Comparison of ENCODE assay signal across 9 cellular contexts in the genomic region with DNA sequence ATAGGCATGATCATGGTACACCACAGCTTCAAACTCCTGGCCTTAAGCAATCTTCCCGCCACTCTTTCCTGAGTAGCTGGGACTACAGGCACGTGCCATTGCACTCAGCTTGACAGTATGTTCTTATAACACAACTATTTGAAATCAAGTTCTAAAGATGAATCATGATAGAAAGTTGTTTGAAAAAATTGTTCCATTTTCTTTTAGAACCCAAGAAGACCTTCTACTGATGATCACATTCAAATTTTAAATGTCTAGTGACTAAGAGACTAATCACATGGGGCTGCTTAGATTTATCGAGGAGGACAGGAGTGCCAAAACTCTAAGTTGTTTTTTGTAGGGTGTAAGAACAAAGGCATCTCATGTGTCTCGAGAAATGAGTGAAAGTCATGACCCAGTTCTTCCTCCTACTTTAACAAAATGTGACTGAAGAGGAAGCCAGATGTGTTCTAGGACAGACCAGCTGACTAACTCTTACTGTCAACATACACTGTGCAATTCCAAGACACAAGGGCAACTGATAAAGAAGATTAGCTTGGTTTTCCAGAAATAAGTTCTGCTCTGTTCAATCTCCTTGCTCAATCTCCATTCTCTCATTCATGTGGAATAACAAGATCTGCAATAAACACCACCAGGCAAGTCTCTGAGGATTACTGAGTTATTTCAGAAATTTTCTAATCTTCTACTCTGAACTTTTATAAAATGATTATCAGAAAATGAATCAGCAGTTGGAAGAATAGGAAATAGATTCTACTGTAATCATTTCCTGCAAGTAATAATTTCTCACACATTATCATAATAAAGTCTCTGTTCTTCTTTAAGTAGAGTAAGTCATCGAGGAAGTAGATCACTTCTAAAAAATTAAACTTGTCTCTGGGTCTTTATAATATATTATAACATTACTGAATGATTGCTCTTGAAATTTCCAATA.
DNase-seq lines count a peak whose midpoint lies in the region; ATAC-seq and TF ChIP-seq lines count a peak whose summit lies in the region.
"Had no signal": no experiment of that assay in that cellular context is flagged by ENCODE, and none has a peak within 500 bp of the region (broad histone marks: within the 10 kb centered on the region; RNA-seq: fewer than 3 reads in every experiment).

No MANE protein-coding gene starts in this region.

- H3K27ac ChIP-seq in SK-N-MC (peak overlapping the region; percentile 44), psoas muscle (no peak overlapping the region)
- H3K27ac ChIP-seq: ascending aorta had no signal

- H3K27me3 ChIP-seq in psoas muscle (ENCODE audit: insufficient read depth in 3 of 3, low read length in 2 of 3), result no peaks in the 10 kb centered on the region
- H3K27me3 ChIP-seq: ascending aorta had no signal

- intact Hi-C loops in psoas muscle (cut with DNase I), result no loop called here

- in situ Hi-C loops in KBM-7 (cut with MboI; ENCODE audit: low pct_unique_long_range_greater_than_20kb, low sequenced_read_pairs), result no loop called here

- no peak overlapping the region for H3K9ac ChIP-seq in SK-N-MC (ENCODE audit: insufficient read length)

- no peaks in the 10 kb centered on the region for H3K4me1 ChIP-seq in psoas muscle
- H3K4me1 ChIP-seq: ascending aorta had no signal

- TF ChIP-seq CTCF in psoas muscle (IDR thresholded peaks at IDR 0.05), result no peak

- H3K36me3 ChIP-seq in SK-N-MC (ENCODE audit: insufficient read depth, low read length) (no peaks in the 10 kb centered on the region), psoas muscle (ENCODE audit: insufficient read depth in 1 of 2, low read depth in 1 of 2) (no peaks in the 10 kb centered on the region)
- H3K36me3 ChIP-seq: ascending aorta had no signal

- no peaks in the 10 kb centered on the region for H3K9me3 ChIP-seq in SK-N-MC (ENCODE audit: low read depth, low read length)
- no peaks in the 10 kb centered on the region for H3K9me3 ChIP-seq in psoas muscle
- H3K9me3 ChIP-seq: ascending aorta had no signal

- H3K4me3 ChIP-seq in SK-N-MC (peak overlapping the region; percentile 21), psoas muscle (no peak overlapping the region)
- H3K4me3 ChIP-seq: ascending aorta had no signal

- DNase-seq in GM03348 (ENCODE audit: low spot score), result peak; percentile 77
- DNase-seq in SK-N-MC (ENCODE audit: low read depth, low spot score), result peak; percentile 69
- DNase-seq in fibroblast of the conjunctiva (ENCODE audit: low read depth), result peak; percentile 95
- DNase-seq in psoas muscle, result peak; percentile 42 to 52
- no peak for DNase-seq in activated CD8-positive, alpha-beta memory T cell treated with anti-CD3 and anti-CD28 coated beads, Interleukin-2, amount 50 U/mL, for 48 hours
- no peak for DNase-seq in KBM-7

- ATAC-seq in psoas muscle, result peak; percentile 59 to 87 (median 84)
- ATAC-seq in HG03442 (IDR thresholded peaks at IDR 0.05; ENCODE audit: unreplicated experiment), result no peak
- no peak for ATAC-seq in GM21576 (IDR thresholded peaks at IDR 0.05; ENCODE audit: unreplicated experiment)

- 52 to 54% (median 53%) methylated on average over 5 of the region's 5 CpGs for WGBS in psoas muscle, 3 donors

Comparison
In these comparisons a context has a peak if more than half of its experiments do, and no peak if none do; other contexts are left out.
1. DNase-seq: peak in GM03348 (single experiment), SK-N-MC (single experiment), fibroblast of the conjunctiva (single experiment) and psoas muscle (2 of 2); none in activated CD8-positive, alpha-beta memory T cell treated with anti-CD3 and anti-CD28 coated beads, Interleukin-2, amount 50 U/mL, for 48 hours (single experiment) and KBM-7 (single experiment).
2. ATAC-seq: peak in psoas muscle (4 of 4); none in HG03442 (single experiment) and GM21576 (single experiment).